23 cellular contexts compared by ENCODE assay signal in genomic region chr12:96422192-96422591, GRCh38. TPM values are rescaled to one million over a fixed set of nuclear protein-coding genes. Genes with fewer than 3 reads are reported as not detected.
A peak's percentile ranks its signal among the peaks of the same experiment; 100 is the strongest.
DNase-seq lines count a peak whose midpoint lies in the region; ATAC-seq lines count a peak whose summit lies in the region.
"Had no signal": no experiment of that assay in that cellular context is flagged by ENCODE, and none has a peak within 500 bp of the region (broad histone marks: within the 10 kb centered on the region; RNA-seq: fewer than 3 reads in every experiment).

No MANE protein-coding gene starts in this region.

- peaks cover 38% of the 10 kb centered on the region for H3K4me1 Mint-ChIP-seq in activated CD4-positive, alpha-beta T cell treated with anti-CD3 and anti-CD28 coated beads for 36 hours

- no peak overlapping the region for H4K91ac ChIP-seq in mesenchymal stem cell (ENCODE audit: low read length)

- H3K4me1 ChIP-seq in mesenchymal stem cell (ENCODE audit: control insufficient read depth, insufficient read depth, low read depth, low read length), result peaks cover 5% of the 10 kb centered on the region

- H2AK5ac ChIP-seq in mesenchymal stem cell (ENCODE audit: low read length, severe bottlenecking), result no peak overlapping the region

- CTCF ChIA-PET in activated CD4-positive, alpha-beta T cell treated with anti-CD3 and anti-CD28 coated beads for 36 hours (lab: Charles Lee), result interaction anchor here (0.9 to 1.5 kb wide), 6 partner anchors 10 to 95 kb away, joined by 3 to 5 read pairs (median 3); partner anchors contain the start of gene CDK17

- no peak overlapping the region for H3K18ac ChIP-seq in mesenchymal stem cell (ENCODE audit: low read depth in 1 of 2, low read length in 2 of 2)

- intact Hi-C loops in activated CD4-positive, alpha-beta T cell treated with anti-CD3 and anti-CD28 coated beads for 36 hours (cut with DNase I, micrococcal nuclease), result no loop called here

- no peak overlapping the region for H2AFZ ChIP-seq in mesenchymal stem cell (ENCODE audit: low read depth, low read length)

- H3K27me3 ChIP-seq in mesenchymal stem cell (ENCODE audit: control insufficient read depth in 1 of 2, insufficient read depth in 1 of 2, low read length in 2 of 2), result no peaks in the 10 kb centered on the region
- H3K27me3 ChIP-seq: spleen, stomach had no signal

- no peak overlapping the region for H3K4me2 ChIP-seq in mesenchymal stem cell (ENCODE audit: low read length, poor library complexity, severe bottlenecking)

- peaks cover 2% of the 10 kb centered on the region for H3K27me3 Mint-ChIP-seq in activated CD4-positive, alpha-beta T cell treated with anti-CD3 and anti-CD28 coated beads for 36 hours
- H3K27me3 Mint-ChIP-seq: effector memory CD8-positive, alpha-beta T cell had no signal

- H2BK12ac ChIP-seq in mesenchymal stem cell (ENCODE audit: low read length in 2 of 2), result no peak overlapping the region

- no peak overlapping the region for H3K27ac ChIP-seq in mesenchymal stem cell (ENCODE audit: low read length, poor library complexity, severe bottlenecking)
- H3K27ac ChIP-seq: stomach, WERI-Rb-1 had no signal

- peaks cover 0 to 5% of the 10 kb centered on the region in 2 experiments for H3K36me3 ChIP-seq in mesenchymal stem cell (ENCODE audit: control insufficient read depth in 1 of 2, insufficient read depth in 2 of 2, low read depth in 1 of 2, low read length in 2 of 2)
- H3K36me3 ChIP-seq: spleen, stomach, WERI-Rb-1 had no signal

- H4K8ac ChIP-seq in mesenchymal stem cell (ENCODE audit: low read length), result no peak overlapping the region

- H2BK5ac ChIP-seq in mesenchymal stem cell (ENCODE audit: low read depth, low read length, poor library complexity, severe bottlenecking), result no peak overlapping the region

- no peak overlapping the region for H2BK120ac ChIP-seq in mesenchymal stem cell (ENCODE audit: low read depth, low read length)

- H3K23ac ChIP-seq in mesenchymal stem cell (ENCODE audit: low read length in 2 of 2), result no peak overlapping the region

- no peaks in the 10 kb centered on the region for H3K9me3 Mint-ChIP-seq in activated CD4-positive, alpha-beta T cell treated with anti-CD3 and anti-CD28 coated beads for 36 hours (ENCODE audit: low read depth)
- H3K9me3 Mint-ChIP-seq: effector memory CD8-positive, alpha-beta T cell; T-helper 2 cell treated with Interferon-gamma antibody and Interleukin-4, amounts not matched to agents 5 μg/mL and 100 μg/mL, for 36 hours had no signal

- no peak overlapping the region for H3K4ac ChIP-seq in mesenchymal stem cell (ENCODE audit: low read depth in 1 of 2, low read length in 2 of 2)

- H3K14ac ChIP-seq in mesenchymal stem cell (ENCODE audit: low read length in 2 of 2), result no peak overlapping the region

- H3K79me1 ChIP-seq in mesenchymal stem cell (replicated peaks; ENCODE audit: low read length, poor library complexity, severe bottlenecking), result no peaks in the 10 kb centered on the region

- no peak overlapping the region for H3K4me3 Mint-ChIP-seq in activated CD4-positive, alpha-beta T cell treated with anti-CD3 and anti-CD28 coated beads for 36 hours
- H3K4me3 Mint-ChIP-seq: T-helper 2 cell treated with Interferon-gamma antibody and Interleukin-4, amounts not matched to agents 5 μg/mL and 100 μg/mL, for 36 hours had no signal

- H3K27ac Mint-ChIP-seq in activated CD4-positive, alpha-beta T cell treated with anti-CD3 and anti-CD28 coated beads for 36 hours, result no peak overlapping the region
- H3K27ac Mint-ChIP-seq: T-helper 2 cell treated with Interferon-gamma antibody and Interleukin-4, amounts not matched to agents 5 μg/mL and 100 μg/mL, for 36 hours had no signal

- POLR2A ChIA-PET in activated CD4-positive, alpha-beta T cell treated with anti-CD3 and anti-CD28 coated beads for 36 hours (lab: Charles Lee), result no interaction called here

- ATAC-seq in GM18907 (IDR thresholded peaks at IDR 0.05; ENCODE audit: unreplicated experiment), result no peak
- ATAC-seq in GM21737 (IDR thresholded peaks at IDR 0.05; ENCODE audit: unreplicated experiment), result no peak
- no peak for ATAC-seq in activated CD4-positive, alpha-beta T cell treated with anti-CD3 and anti-CD28 coated beads for 36 hours
- ATAC-seq: effector memory CD8-positive, alpha-beta T cell; PC-3 had no signal

- H3K9ac ChIP-seq in mesenchymal stem cell (ENCODE audit: low read length), result peak overlapping the region; percentile 81

- no peak overlapping the region for H2BK15ac ChIP-seq in mesenchymal stem cell (ENCODE audit: low read depth, poor library complexity, severe bottlenecking)

- no peak overlapping the region for H3K4me3 ChIP-seq in mesenchymal stem cell (ENCODE audit: insufficient read depth in 1 of 2, low read depth in 1 of 2, low read length in 2 of 2)
- H3K4me3 ChIP-seq: spleen, stomach had no signal

- H3K36me3 Mint-ChIP-seq in activated CD4-positive, alpha-beta T cell treated with anti-CD3 and anti-CD28 coated beads for 36 hours (ENCODE audit: low read depth), result no peaks in the 10 kb centered on the region
- H3K36me3 Mint-ChIP-seq: CD8-positive, alpha-beta memory T cell had no signal

- DNase-seq in EL (peak; percentile 68), RPMI7951 (ENCODE audit: low read depth) (peak; percentile 51), dermis blood vessel endothelial cell (peak; percentile 63), mesenchymal stem cell (no peak), NCI-H2227 (lab: John Stamatoyannopoulos, UW; ENCODE audit: unreplicated experiment) (no peak)
- DNase-seq in activated CD4-positive, alpha-beta T cell treated with anti-CD3 and anti-CD28 coated beads for 36 hours, result no peak
- DNase-seq: activated CD4-positive, alpha-beta T cell treated with anti-CD3 and anti-CD28 coated beads, Interleukin-2, amount 50 U/mL, for 4 hours; activated gamma-delta T cell treated with Interleukin-2 at 50 U/mL for 16 hours; CD8-positive, alpha-beta memory T cell; DMS53; effector memory CD8-positive, alpha-beta T cell; foreskin melanocyte; hippocampal formation; NCI-H146; NCI-H226; NCI-H82; PC-3; spleen; stomach; WERI-Rb-1 had no signal

- no CpG with 5 or more reads among the region's 2 CpGs for WGBS in mesenchymal stem cell

- no peaks in the 10 kb centered on the region for H3K9me3 ChIP-seq in mesenchymal stem cell (ENCODE audit: control insufficient read depth, low read length)
- H3K9me3 ChIP-seq: spleen, stomach had no signal

RNA-seq across cellular contexts. Expression of gene CDK17, which starts 22.0 kb away (rescaled TPM):
- 26.0 and 26.2 TPM in 2 replicates for total RNA-seq in RPMI7951 (2014; rRNA removed; shearing (Covaris generic))
- total RNA-seq in dermis blood vessel endothelial cell, result 182 and 232 TPM in 2 replicates
- 16.3 TPM for polyA plus RNA-seq in mesenchymal stem cell (2013, experiment 1 of 2)
- polyA plus RNA-seq in mesenchymal stem cell (2013, experiment 2 of 2), result 16.3 TPM
- total RNA-seq in activated CD4-positive, alpha-beta T cell treated with anti-CD3 and anti-CD28 coated beads for 36 hours, result 10 to 100 TPM; 38.0 to 39.4 TPM

Comparison
In these comparisons a context has a peak if more than half of its experiments do, and no peak if none do; other contexts are left out.
1. DNase-seq: peak in EL (single experiment), RPMI7951 (single experiment) and dermis blood vessel endothelial cell (single experiment); none in mesenchymal stem cell (single experiment), NCI-H2227 (single experiment) and activated CD4-positive, alpha-beta T cell treated with anti-CD3 and anti-CD28 coated beads for 36 hours (single experiment).